ENCODE assay signal across 9 cellular contexts in genomic region chr7:100887186-100887954, GRCh38. TPM values are rescaled to one million over a fixed set of nuclear protein-coding genes. Genes with fewer than 3 reads are reported as not detected.
DNase-seq lines count a peak whose midpoint lies in the region; ATAC-seq and TF ChIP-seq lines count a peak whose summit lies in the region.
"Had no signal": no experiment of that assay in that cellular context is flagged by ENCODE, and none has a peak within 500 bp of the region (broad histone marks: within the 10 kb centered on the region; RNA-seq: fewer than 3 reads in every experiment).

No MANE protein-coding gene starts in this region.

- TF ChIP-seq CTCF in chondrocyte (IDR thresholded peaks at IDR 0.05) (no peak), ascending aorta (IDR thresholded peaks at IDR 0.05) (no peak)

- peaks cover 59 to 60% of the 10 kb centered on the region in 2 donors for H3K36me3 ChIP-seq in ascending aorta

- intact Hi-C loops in ascending aorta (cut with DNase I), result loop anchor here (5.0 to 10.0 kb wide), 2 partner anchors 330 to 357 kb away; partner anchors contain the start of genes FIS1, PLOD3 and ZNHIT1

- no peak overlapping the region for H3K4me3 ChIP-seq in ascending aorta
- H3K4me3 ChIP-seq: lung had no signal

- DNase-seq in SKM-1 (lab: John Stamatoyannopoulos, UW; ENCODE audit: unreplicated experiment), result peak; percentile 82
- DNase-seq in chondrocyte (ENCODE audit: low spot score), result no peak
- DNase-seq in stimulated activated CD4-positive, alpha-beta T cell treated with anti-CD3 and anti-CD28 coated beads, Interleukin-1b, Interleukin-23, amount 100 ng/mL, for 48 hours, result peak; percentile 50
- no peak for DNase-seq in NCI-H524 (lab: John Stamatoyannopoulos, UW)
- DNase-seq in ascending aorta (ENCODE audit: low spot score in 2 of 2), result no peak

- peak overlapping the region; percentile 69 for H3K27ac Mint-ChIP-seq in chondrocyte (ENCODE audit: unreplicated experiment)

- peak overlapping the region; percentile 9 for H3K4me3 Mint-ChIP-seq in chondrocyte (ENCODE audit: unreplicated experiment)

- H3K27me3 Mint-ChIP-seq in chondrocyte (ENCODE audit: low read depth), result no peaks in the 10 kb centered on the region

- peaks cover 6 to 13% of the 10 kb centered on the region in 2 donors for H3K4me1 ChIP-seq in ascending aorta

- peak; percentile 42 for ATAC-seq in GM18861 (IDR thresholded peaks at IDR 0.05; ENCODE audit: unreplicated experiment)
- ATAC-seq in HG03066 (IDR thresholded peaks at IDR 0.05; ENCODE audit: low read depth, unreplicated experiment), result peak; percentile 45
- ATAC-seq in GM21381 (IDR thresholded peaks at IDR 0.05; ENCODE audit: unreplicated experiment), result no peak

- H3K9me3 Mint-ChIP-seq in chondrocyte (ENCODE audit: low read depth), result no peaks in the 10 kb centered on the region

- H3K9me3 ChIP-seq in ascending aorta, result no peaks in the 10 kb centered on the region

- no peaks in the 10 kb centered on the region for H3K27me3 ChIP-seq in ascending aorta

- peaks cover 47% of the 10 kb centered on the region for H3K36me3 Mint-ChIP-seq in chondrocyte (ENCODE audit: low read depth)

- no peak overlapping the region for H3K27ac ChIP-seq in ascending aorta

- H3K4me1 Mint-ChIP-seq in chondrocyte (ENCODE audit: low read depth), result peaks cover 29% of the 10 kb centered on the region

RNA-seq across cellular contexts. Expression of gene UFSP1, which starts 2.1 kb away (rescaled TPM):
- total RNA-seq in chondrocyte (4.1 to 5.0 TPM (median 4.3 TPM) in 3 replicates), ascending aorta (0.53 TPM)

RNA-seq across cellular contexts. Expression of gene ACHE, which starts 8.3 kb away (rescaled TPM):
- total RNA-seq in chondrocyte, result 1.4 to 2.9 TPM (median 2.6 TPM) in 3 replicates
- total RNA-seq in ascending aorta, result 7.8 TPM

RNA-seq across cellular contexts. Expression of gene SRRT, which starts 12.5 kb away (rescaled TPM):
- total RNA-seq in chondrocyte, result 104 to 138 TPM (median 105 TPM) in 3 replicates
- total RNA-seq in ascending aorta, result 89.2 TPM

RNA-seq across cellular contexts. Expression of gene TRIP6, which starts 20.2 kb away (rescaled TPM):
- total RNA-seq in chondrocyte, result 91.6 to 104 TPM (median 98.4 TPM) in 3 replicates
- total RNA-seq in ascending aorta, result 221 TPM

RNA-seq across cellular contexts. Expression of gene SLC12A9, which starts 34.9 kb away (rescaled TPM):
- total RNA-seq in chondrocyte (23.5 to 26.6 TPM (median 26.0 TPM) in 3 replicates), ascending aorta (19.4 TPM)

Comparison
In these comparisons a context has a peak if more than half of its experiments do, and no peak if none do; other contexts are left out.
1. DNase-seq: peak in SKM-1 (single experiment) and stimulated activated CD4-positive, alpha-beta T cell treated with anti-CD3 and anti-CD28 coated beads, Interleukin-1b, Interleukin-23, amount 100 ng/mL, for 48 hours (single experiment); none in chondrocyte (single experiment), NCI-H524 (0 of 2) and ascending aorta (0 of 2).